30 cellular contexts compared by ENCODE assay signal in genomic region chr14:102162488-102162887, GRCh38.
"Had no signal": no experiment of that assay in that cellular context is flagged by ENCODE, and none has a peak within 500 bp of the region (broad histone marks: within the 10 kb centered on the region; RNA-seq: fewer than 3 reads in every experiment).

No MANE protein-coding gene starts in this region.

- H3K36me3 ChIP-seq: MG63 had no signal

- ATAC-seq: activated CD4-positive, alpha-beta T cell treated with anti-CD3 and anti-CD28 coated beads for 36 hours; activated CD4-positive, CD25-positive, alpha-beta regulatory T cell treated with anti-CD3 and anti-CD28 coated beads, Interleukin-2, amount 50 U/mL, for 24 hours; activated T-cell treated with anti-CD3 and anti-CD28 coated beads, Interleukin-2, amount 50 U/mL, for 72 hours; Panc1 had no signal

- H3K9ac ChIP-seq: SK-N-SH had no signal

- H3K4me3 ChIP-seq: MG63, SJSA1 had no signal

- H3K9me3 Mint-ChIP-seq: activated CD4-positive, alpha-beta T cell treated with anti-CD3 and anti-CD28 coated beads, Interleukin-2, amount 10 ng/mL, durations not matched to agents 7 days and 5 days; activated naive CD4-positive, alpha-beta T cell treated with anti-CD3 and anti-CD28 coated beads, Interleukin-2, amount 50 U/mL, for 24 hours; activated T-cell treated with anti-CD3 and anti-CD28 coated beads, Interleukin-2, amount 50 U/mL, for 72 hours; activated T-helper 2 cell treated with anti-CD3 and anti-CD28 coated beads, Interferon-gamma antibody, Interleukin-2, Interleukin-4, amounts not matched to agents 10 μg/mL and 5 μg/mL and 100 μg/mL, durations not matched to agents 14 hours and 24 hours and 36 hours; brain; T-helper 1 cell treated with Interleukin-12 subunit alpha and Interleukin-12 subunit beta and Interleukin-4 antibody, amounts not matched to agents 30 μg/mL and 1 μg/mL, for 36 hours; T-helper 2 cell treated with Interferon-gamma antibody and Interleukin-4, amounts not matched to agents 5 μg/mL and 100 μg/mL, for 36 hours had no signal

- H3K27ac ChIP-seq: SJSA1 had no signal

- H3K27me3 ChIP-seq: MG63, SJSA1 had no signal

- H3K27me3 Mint-ChIP-seq: activated CD4-positive, alpha-beta T cell treated with anti-CD3 and anti-CD28 coated beads for 36 hours; activated CD4-positive, alpha-beta T cell treated with anti-CD3 and anti-CD28 coated beads, Interleukin-2, amount 10 ng/mL, durations not matched to agents 7 days and 5 days; activated naive CD4-positive, alpha-beta T cell treated with anti-CD3 and anti-CD28 coated beads, Interleukin-2, amount 50 U/mL, for 24 hours; brain had no signal

- H3K4me3 Mint-ChIP-seq: activated CD4-positive, alpha-beta T cell treated with anti-CD3 and anti-CD28 coated beads for 36 hours; activated CD4-positive, alpha-beta T cell treated with anti-CD3 and anti-CD28 coated beads, Interleukin-2, amount 10 ng/mL, durations not matched to agents 7 days and 5 days; activated naive CD4-positive, alpha-beta T cell treated with anti-CD3 and anti-CD28 coated beads, Interleukin-2, amount 50 U/mL, for 24 hours; activated T-cell treated with anti-CD3 and anti-CD28 coated beads, Interleukin-2, amount 50 U/mL, for 72 hours; brain; T-helper 1 cell treated with Interleukin-12 subunit alpha and Interleukin-12 subunit beta and Interleukin-4 antibody, amounts not matched to agents 30 μg/mL and 1 μg/mL, for 36 hours; T-helper 2 cell treated with Interferon-gamma antibody and Interleukin-4, amounts not matched to agents 5 μg/mL and 100 μg/mL, for 36 hours had no signal

- DNase-seq: activated CD4-positive, alpha-beta T cell treated with anti-CD3 and anti-CD28 coated beads for 36 hours; activated CD4-positive, alpha-beta T cell treated with anti-CD3 and anti-CD28 coated beads, Interleukin-2, amount 10 ng/mL, durations not matched to agents 7 days and 5 days; activated CD4-positive, alpha-beta T cell treated with anti-CD3 and anti-CD28 coated beads, Interleukin-2, amount 50 U/mL, for 48 hours; activated CD8-positive, alpha-beta memory T cell treated with anti-CD3 and anti-CD28 coated beads, Interleukin-2, amount 50 U/mL, for 4 hours; activated gamma-delta T cell; activated naive CD4-positive, alpha-beta T cell treated with Interleukin-2 at 50 U/mL for 16 hours; activated T-cell treated with anti-CD3 and anti-CD28 coated beads for 4 hours; activated T-cell treated with anti-CD3 and anti-CD28 coated beads, Interleukin-2, amount 50 U/mL, for 72 hours; anterior cingulate cortex; central memory CD4-positive, alpha-beta T cell; Kasumi-1; KG1; MG63; NCI-H1092; NCI-H1436 treated with DMSO at 0.1 percent for 48 hours; NCI-H1694 treated with DMSO at 0.1 percent for 48 hours; NCI-H2029; NCI-H345; NCI-H524 treated with DMSO at 0.1 percent for 48 hours; RPMI8226; SHP77 treated with DMSO at 0.1 percent for 48 hours; SK-N-SH had no signal

- H3K27ac Mint-ChIP-seq: activated CD4-positive, alpha-beta T cell treated with anti-CD3 and anti-CD28 coated beads for 36 hours; activated CD4-positive, alpha-beta T cell treated with anti-CD3 and anti-CD28 coated beads, Interleukin-2, amount 10 ng/mL, durations not matched to agents 7 days and 5 days; activated naive CD4-positive, alpha-beta T cell treated with anti-CD3 and anti-CD28 coated beads, Interleukin-2, amount 50 U/mL, for 24 hours; activated T-cell treated with anti-CD3 and anti-CD28 coated beads, Interleukin-2, amount 50 U/mL, for 72 hours; activated T-helper 2 cell treated with anti-CD3 and anti-CD28 coated beads, Interferon-gamma antibody, Interleukin-2, Interleukin-4, amounts not matched to agents 10 μg/mL and 5 μg/mL and 100 μg/mL, durations not matched to agents 14 hours and 24 hours and 36 hours; T-helper 1 cell treated with Interleukin-12 subunit alpha and Interleukin-12 subunit beta and Interleukin-4 antibody, amounts not matched to agents 30 μg/mL and 1 μg/mL, for 36 hours; T-helper 2 cell treated with Interferon-gamma antibody and Interleukin-4, amounts not matched to agents 5 μg/mL and 100 μg/mL, for 36 hours had no signal

- H3K9me3 ChIP-seq: MG63, SJSA1, SK-N-SH had no signal
